8 cellular contexts compared by ENCODE assay signal in genomic region chr3:187745201-187746058, GRCh38. TPM values are rescaled to one million over a fixed set of nuclear protein-coding genes. Genes with fewer than 3 reads are reported as not detected.
DNase-seq lines count a peak whose midpoint lies in the region; ATAC-seq and TF ChIP-seq lines count a peak whose summit lies in the region.

Gene BCL6, minus strand, starts transcription at chr3:187745468. Its CDS starts 11,775 bp downstream, at chr3:187733693.

- peak; percentile 92 for DNase-seq in GM04503 (ENCODE audit: low read depth)
- peak; percentile 97 to 98 (median 98) for DNase-seq in NCI-H1417 (lab: John Stamatoyannopoulos, UW)
- peak; percentile 87 for DNase-seq in activated naive CD8-positive, alpha-beta T cell treated with anti-CD3 and anti-CD28 coated beads for 36 hours
- DNase-seq in glomerular visceral epithelial cell (ENCODE audit: extremely low spot score), result peak; percentile 95
- DNase-seq in occipital lobe (lab: John Stamatoyannopoulos, UW), result peak; percentile 86
- peak; percentile 79 for DNase-seq in thoracic aorta (ENCODE audit: low spot score)

- H3K79me2 ChIP-seq in SU-DHL-6 (ENCODE audit: insufficient read depth, low read length), result peaks cover 66% of the 10 kb centered on the region

- TF ChIP-seq CTCF in SU-DHL-6 (IDR thresholded peaks at IDR 0.05; ENCODE audit: insufficient read depth, low read length, poor library complexity, severe bottlenecking), result no peak
- TF ChIP-seq CTCF in thoracic aorta (IDR thresholded peaks at IDR 0.05), result no peak

- H3K9me3 Mint-ChIP-seq in activated naive CD8-positive, alpha-beta T cell treated with anti-CD3 and anti-CD28 coated beads for 36 hours, result no peaks in the 10 kb centered on the region

- peaks cover 86% of the 10 kb centered on the region for H3F3A ChIP-seq in SU-DHL-6 (ENCODE audit: insufficient read depth)

- no peaks in the 10 kb centered on the region for H3K9me2 ChIP-seq in SU-DHL-6 (replicated peaks; ENCODE audit: insufficient read depth, low read length)

- H3K4me3 ChIP-seq in SU-DHL-6 (ENCODE audit: insufficient read depth, low read length, poor library complexity, severe bottlenecking), result peak within 1 kb of the TSS; percentile 99
- peak within 1 kb of the TSS; percentile 92 for H3K4me3 ChIP-seq in thoracic aorta

- H3K4me1 Mint-ChIP-seq in activated naive CD8-positive, alpha-beta T cell treated with anti-CD3 and anti-CD28 coated beads for 36 hours, result peaks cover 64% of the 10 kb centered on the region

- H3K36me3 Mint-ChIP-seq in activated naive CD8-positive, alpha-beta T cell treated with anti-CD3 and anti-CD28 coated beads for 36 hours, result peaks cover 5% of the 10 kb centered on the region

- peaks cover 12 to 37% of the 10 kb centered on the region in 2 donors for H3K4me1 ChIP-seq in thoracic aorta (ENCODE audit: control insufficient read depth in 1 of 2, low read depth in 2 of 2)

- H3K9ac ChIP-seq in SU-DHL-6 (ENCODE audit: low read length), result peak within 1 kb of the TSS; percentile 99

- H3K9me3 ChIP-seq in SU-DHL-6 (ENCODE audit: insufficient read depth, low read length) (no peaks in the 10 kb centered on the region), thoracic aorta (no peaks in the 10 kb centered on the region)

- H3K36me3 ChIP-seq in SU-DHL-6 (ENCODE audit: low read length) (peaks cover 16% of the 10 kb centered on the region), thoracic aorta (no peaks in the 10 kb centered on the region)

- H2AFZ ChIP-seq in SU-DHL-6 (ENCODE audit: low read depth, low read length, severe bottlenecking), result no peak within 1 kb of the TSS

- H3K27ac Mint-ChIP-seq in activated naive CD8-positive, alpha-beta T cell treated with anti-CD3 and anti-CD28 coated beads for 36 hours, result peak within 1 kb of the TSS; percentile 100

- H3K4me2 ChIP-seq in SU-DHL-6 (ENCODE audit: low read depth, low read length, poor library complexity, severe bottlenecking), result peak within 1 kb of the TSS; percentile 97

- ATAC-seq in HG02759 (IDR thresholded peaks at IDR 0.05; ENCODE audit: unreplicated experiment) (peak; percentile 82), thoracic aorta (ENCODE audit: insufficient number of reproducible peaks, low FRiP score, low read depth) (peak; percentile 66)

- peaks cover 6% of the 10 kb centered on the region for H3K27me3 Mint-ChIP-seq in activated naive CD8-positive, alpha-beta T cell treated with anti-CD3 and anti-CD28 coated beads for 36 hours

- H3K27me3 ChIP-seq in SU-DHL-6 (ENCODE audit: low read length) (no peaks in the 10 kb centered on the region), thoracic aorta (replicated peaks; ENCODE audit: insufficient read depth) (no peaks in the 10 kb centered on the region)

- peak within 1 kb of the TSS; percentile 91 for H3K4me3 Mint-ChIP-seq in activated naive CD8-positive, alpha-beta T cell treated with anti-CD3 and anti-CD28 coated beads for 36 hours

- no peaks in the 10 kb centered on the region for H4K20me1 ChIP-seq in SU-DHL-6 (ENCODE audit: low read depth, low read length)

- H3K27ac ChIP-seq in SU-DHL-6 (ENCODE audit: low read depth, low read length), result peak within 1 kb of the TSS; percentile 92
- H3K27ac ChIP-seq in thoracic aorta, result peak within 1 kb of the TSS; percentile 98 to 100

RNA-seq across cellular contexts. Expression of gene BCL6, which starts in this region (rescaled TPM):
- 1 to 10 TPM; 8.0 to 8.9 TPM for total RNA-seq in activated naive CD8-positive, alpha-beta T cell treated with anti-CD3 and anti-CD28 coated beads for 36 hours
- total RNA-seq in occipital lobe, result 7.5 TPM
- total RNA-seq in thoracic aorta, result 100 to 1,000 TPM; 148 to 169 TPM

Comparison
In these comparisons a context has a peak if more than half of its experiments do, and no peak if none do; other contexts are left out.
1. Peak in every context shown above with its lines: DNase-seq, ATAC-seq, H3K4me3 ChIP-seq and H3K27ac ChIP-seq.
2. RNA of gene BCL6 (total RNA-seq): 148 to 169 TPM in thoracic aorta; 8.0 to 8.9 TPM in activated naive CD8-positive, alpha-beta T cell treated with anti-CD3 and anti-CD28 coated beads for 36 hours and 7.5 TPM in occipital lobe (single experiment); every median in the first group is over 10 times any median in the second.